Comparison of ENCODE assay signal across 30 cellular contexts in the genomic region with DNA sequence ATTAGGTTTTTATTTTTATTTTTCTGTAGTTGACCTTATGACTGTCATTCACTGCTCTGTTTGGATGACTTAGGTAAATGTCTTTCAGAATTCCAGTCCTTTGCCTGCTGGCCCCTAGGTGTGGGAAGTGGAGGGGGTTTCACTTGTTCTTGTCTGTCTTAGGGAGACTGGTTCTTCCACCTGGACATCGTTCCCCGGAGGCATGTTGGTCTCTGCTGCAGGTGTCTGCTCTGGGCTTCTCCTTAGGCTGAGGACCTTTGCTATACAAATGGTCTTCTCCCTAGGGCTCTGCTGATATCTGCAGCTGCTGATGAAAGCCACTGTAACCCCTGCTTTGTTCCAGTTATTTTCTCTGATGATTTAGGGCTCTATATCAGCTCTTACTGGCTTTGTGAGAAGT.
"Had no signal": no experiment of that assay in that cellular context is flagged by ENCODE, and none has a peak within 500 bp of the region (broad histone marks: within the 10 kb centered on the region; RNA-seq: fewer than 3 reads in every experiment).

No MANE protein-coding gene starts in this region.

- H3K9me3 ChIP-seq: SJSA1, SK-N-SH had no signal

- H3K27ac Mint-ChIP-seq: activated CD4-positive, alpha-beta T cell treated with anti-CD3 and anti-CD28 coated beads, Interleukin-2, amount 10 ng/mL, durations not matched to agents 7 days and 5 days; activated naive CD4-positive, alpha-beta T cell treated with anti-CD3 and anti-CD28 coated beads, Interleukin-2, amount 10 ng/mL, durations not matched to agents 7 days and 5 days; activated naive CD8-positive, alpha-beta T cell; activated naive CD8-positive, alpha-beta T cell treated with anti-CD3 and anti-CD28 coated beads, Interleukin-2, amount 50 U/mL, for 24 hours; brain; T-helper 1 cell treated with Interleukin-12 subunit alpha and Interleukin-12 subunit beta and Interleukin-4 antibody, amounts not matched to agents 30 μg/mL and 1 μg/mL, for 36 hours; T-helper 2 cell treated with Interferon-gamma antibody and Interleukin-4, amounts not matched to agents 5 μg/mL and 100 μg/mL, for 36 hours had no signal

- H3K36me3 ChIP-seq: SJSA1 had no signal

- H3K4me1 ChIP-seq: SJSA1 had no signal

- H3K4me1 Mint-ChIP-seq: activated CD4-positive, alpha-beta T cell treated with anti-CD3 and anti-CD28 coated beads, Interleukin-2, amount 10 ng/mL, durations not matched to agents 7 days and 5 days; activated naive CD4-positive, alpha-beta T cell treated with anti-CD3 and anti-CD28 coated beads, Interleukin-2, amount 10 ng/mL, durations not matched to agents 7 days and 5 days; activated naive CD8-positive, alpha-beta T cell treated with anti-CD3 and anti-CD28 coated beads, Interleukin-2, amount 50 U/mL, for 24 hours; brain had no signal

- H3K9ac ChIP-seq: SK-N-SH had no signal

- ATAC-seq: activated naive CD8-positive, alpha-beta T cell treated with anti-CD3 and anti-CD28 coated beads, Interleukin-2, amount 50 U/mL, for 24 hours had no signal

- H3K4me3 ChIP-seq: SJSA1 had no signal

- FAIRE-seq: bronchial epithelial cell, colon, TTC549 had no signal

- H3K9me3 Mint-ChIP-seq: activated CD4-positive, alpha-beta T cell treated with anti-CD3 and anti-CD28 coated beads, Interleukin-2, amount 10 ng/mL, durations not matched to agents 7 days and 5 days; activated naive CD4-positive, alpha-beta T cell treated with anti-CD3 and anti-CD28 coated beads, Interleukin-2, amount 10 ng/mL, durations not matched to agents 7 days and 5 days; activated naive CD8-positive, alpha-beta T cell treated with anti-CD3 and anti-CD28 coated beads, Interleukin-2, amount 50 U/mL, for 24 hours; T-helper 1 cell treated with Interleukin-12 subunit alpha and Interleukin-12 subunit beta and Interleukin-4 antibody, amounts not matched to agents 30 μg/mL and 1 μg/mL, for 36 hours; T-helper 2 cell treated with Interferon-gamma antibody and Interleukin-4, amounts not matched to agents 5 μg/mL and 100 μg/mL, for 36 hours had no signal

- H3K27me3 ChIP-seq: SJSA1 had no signal

- DNase-seq: activated CD4-positive, alpha-beta T cell treated with anti-CD3 and anti-CD28 coated beads, Interleukin-2, amount 10 ng/mL, durations not matched to agents 7 days and 5 days; activated CD4-positive, alpha-beta T cell treated with anti-CD3 and anti-CD28 coated beads, Interleukin-2, amount 50 U/mL, for 48 hours; activated CD8-positive, alpha-beta memory T cell treated with anti-CD3 and anti-CD28 coated beads, Interleukin-2, amount 50 U/mL, for 4 hours; activated effector memory CD4-positive, alpha-beta T cell treated with Interleukin-2 at 50 U/mL for 16 hours; activated naive CD4-positive, alpha-beta T cell treated with anti-CD3 and anti-CD28 coated beads, Interleukin-2, amount 10 ng/mL, durations not matched to agents 7 days and 5 days; activated naive CD8-positive, alpha-beta T cell treated with anti-CD3 and anti-CD28 coated beads, Interleukin-2, amount 50 U/mL, for 24 hours; activated T-cell treated with anti-CD3 and anti-CD28 coated beads for 4 hours; activated T-cell treated with anti-CD3 and anti-CD28 coated beads, Interleukin-2, amount 50 U/mL, for 48 hours; anterior cingulate cortex; central memory CD4-positive, alpha-beta T cell; Karpas-422; KBM-7; NCI-H1105; NCI-H1417 treated with DMSO at 0.1 percent for 48 hours; NCI-H187 treated with DMSO at 0.1 percent for 48 hours; NCI-H2081; NCI-H226; NCI-H446 treated with DMSO at 0.1 percent for 48 hours; NCI-H524; OCI-M1; SHP77 treated with DMSO at 0.1 percent for 48 hours; SK-N-SH had no signal

- H3K27ac ChIP-seq: SJSA1 had no signal

- H3K4me2 ChIP-seq: SK-N-SH had no signal

- H3K36me3 Mint-ChIP-seq: activated naive CD4-positive, alpha-beta T cell treated with anti-CD3 and anti-CD28 coated beads, Interleukin-2, amount 10 ng/mL, durations not matched to agents 7 days and 5 days; activated naive CD8-positive, alpha-beta T cell; brain had no signal

- H3K27me3 Mint-ChIP-seq: activated naive CD4-positive, alpha-beta T cell treated with anti-CD3 and anti-CD28 coated beads, Interleukin-2, amount 10 ng/mL, durations not matched to agents 7 days and 5 days; brain had no signal

- H3K4me3 Mint-ChIP-seq: activated CD4-positive, alpha-beta T cell treated with anti-CD3 and anti-CD28 coated beads, Interleukin-2, amount 10 ng/mL, durations not matched to agents 7 days and 5 days; activated naive CD4-positive, alpha-beta T cell treated with anti-CD3 and anti-CD28 coated beads, Interleukin-2, amount 10 ng/mL, durations not matched to agents 7 days and 5 days; activated naive CD8-positive, alpha-beta T cell; activated naive CD8-positive, alpha-beta T cell treated with anti-CD3 and anti-CD28 coated beads, Interleukin-2, amount 50 U/mL, for 24 hours; brain; T-helper 1 cell treated with Interleukin-12 subunit alpha and Interleukin-12 subunit beta and Interleukin-4 antibody, amounts not matched to agents 30 μg/mL and 1 μg/mL, for 36 hours; T-helper 2 cell treated with Interferon-gamma antibody and Interleukin-4, amounts not matched to agents 5 μg/mL and 100 μg/mL, for 36 hours had no signal
